8 cellular contexts compared by ENCODE assay signal in the genomic region with DNA sequence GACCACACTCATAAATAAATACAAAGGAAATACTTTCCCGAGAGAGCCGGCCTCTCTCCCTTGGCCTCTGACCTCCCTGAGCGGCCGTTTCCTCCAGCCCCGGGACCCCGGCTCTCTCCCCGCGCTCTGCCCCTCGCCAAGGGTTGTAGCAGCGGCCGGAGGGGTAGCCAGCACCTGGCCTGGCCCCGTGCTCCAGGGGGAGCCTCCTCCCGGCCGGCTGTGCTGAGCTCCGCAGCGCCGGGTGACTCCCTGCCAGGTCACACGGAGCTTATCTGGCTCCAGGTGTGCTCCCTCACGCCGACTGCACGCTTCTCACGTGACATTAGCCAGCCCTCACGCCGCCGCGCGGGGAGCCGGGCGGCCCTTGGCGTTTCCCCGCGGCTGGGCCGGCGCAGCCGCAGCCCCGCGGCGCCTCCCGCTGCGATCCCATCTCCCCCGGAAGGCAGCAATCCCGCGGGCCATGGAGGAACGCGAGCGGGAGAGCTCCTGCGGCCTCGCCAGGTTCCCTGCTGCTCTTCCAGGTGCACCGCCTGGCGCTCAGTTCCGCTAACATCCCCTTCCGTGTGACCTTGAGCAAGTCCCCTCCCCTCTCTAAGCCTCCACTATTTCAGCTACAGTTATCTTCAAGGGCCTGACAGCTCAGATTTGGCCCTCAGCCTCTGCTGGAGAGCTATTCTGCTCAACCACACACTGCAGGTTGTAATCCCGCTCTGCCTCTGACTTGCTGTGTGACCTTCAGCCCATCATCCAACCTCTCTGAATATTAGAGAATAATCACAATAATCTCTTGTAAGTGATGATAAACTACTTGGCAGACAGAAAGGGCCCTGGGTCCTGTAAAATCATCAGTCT. TPM values are rescaled to one million over a fixed set of nuclear protein-coding genes. Genes with fewer than 3 reads are reported as not detected.
DNase-seq lines count a peak whose midpoint lies in the region; ATAC-seq and TF ChIP-seq lines count a peak whose summit lies in the region.

No MANE protein-coding gene starts in this region.

- WGBS in endodermal cell (ENCODE audit: insufficient coverage in 1 of 2, insufficient read length in 1 of 2), 2 experiments, result 6 to 16% methylated on average over 8 to 53 of the region's 53 CpGs

- peaks cover 9% of the 10 kb centered on the region for H3K4me1 ChIP-seq in endodermal cell (ENCODE audit: control insufficient read depth, insufficient read depth, low read length)
- H3K4me1 ChIP-seq in mucosa of rectum (ENCODE audit: control insufficient read depth in 2 of 2, insufficient read depth in 2 of 2, low read length in 2 of 2), result peaks cover 43 to 47% of the 10 kb centered on the region in 2 donors

- H3K4me3 Mint-ChIP-seq in activated CD8-positive, alpha-beta T cell treated with anti-CD3 and anti-CD28 coated beads, Interleukin-2, amount 10 ng/mL, durations not matched to agents 7 days and 5 days, result peak overlapping the region; percentile 76
- H3K4me3 Mint-ChIP-seq in endodermal cell, result peak overlapping the region; percentile 72
- H3K4me3 Mint-ChIP-seq in stimulated activated naive CD8-positive, alpha-beta T cell treated with anti-CD3 and anti-CD28 coated beads, Interleukin-15, Interleukin-2, amounts not matched to agents 100 ng/mL and 50 ng/mL, for 24 hours, result peak overlapping the region; percentile 80

- POLR2A ChIA-PET in activated CD8-positive, alpha-beta T cell treated with anti-CD3 and anti-CD28 coated beads, Interleukin-2, amount 10 ng/mL, durations not matched to agents 7 days and 5 days (lab: Charles Lee), result interaction anchor here (0.8 to 2.9 kb wide), 7 partner anchors 17 to 117 kb away, joined by 3 to 12 read pairs (median 5); a partner anchor contains a TSS

- no peaks in the 10 kb centered on the region for H3K9me3 ChIP-seq in endodermal cell (ENCODE audit: control insufficient read depth, low read length)
- no peaks in the 10 kb centered on the region for H3K9me3 ChIP-seq in mucosa of rectum (ENCODE audit: control insufficient read depth in 2 of 2, low read length in 2 of 2)

- DNase-seq in DMS53 (lab: John Stamatoyannopoulos, UW) (peak; percentile 93), NCI-H69 (lab: John Stamatoyannopoulos, UW) (peak; percentile 95), endodermal cell (peak; percentile 91), midbrain (lab: John Stamatoyannopoulos, UW) (no peak)
- peak; percentile 51 for DNase-seq in activated CD8-positive, alpha-beta T cell treated with anti-CD3 and anti-CD28 coated beads, Interleukin-2, amount 10 ng/mL, durations not matched to agents 7 days and 5 days

- peak overlapping the region; percentile 73 for H3K4me3 ChIP-seq in endodermal cell (ENCODE audit: low read length)
- H3K4me3 ChIP-seq in mucosa of rectum (ENCODE audit: low read length in 2 of 2), result peak overlapping the region; percentile 64 to 68

- no peak for TF ChIP-seq CTCF in endodermal cell (conservative IDR thresholded peaks at IDR 0.05)

- peak; percentile 57 for ATAC-seq in HG03045 (IDR thresholded peaks at IDR 0.05; ENCODE audit: unreplicated experiment)
- peak; percentile 46 for ATAC-seq in activated CD8-positive, alpha-beta T cell treated with anti-CD3 and anti-CD28 coated beads, Interleukin-2, amount 10 ng/mL, durations not matched to agents 7 days and 5 days

- peaks cover 38% of the 10 kb centered on the region for H3K4me1 Mint-ChIP-seq in activated CD8-positive, alpha-beta T cell treated with anti-CD3 and anti-CD28 coated beads, Interleukin-2, amount 10 ng/mL, durations not matched to agents 7 days and 5 days (ENCODE audit: low read depth)
- peaks cover 29% of the 10 kb centered on the region for H3K4me1 Mint-ChIP-seq in endodermal cell
- peaks cover 35% of the 10 kb centered on the region for H3K4me1 Mint-ChIP-seq in stimulated activated naive CD8-positive, alpha-beta T cell treated with anti-CD3 and anti-CD28 coated beads, Interleukin-15, Interleukin-2, amounts not matched to agents 100 ng/mL and 50 ng/mL, for 24 hours (ENCODE audit: low read depth)

- H3K9ac ChIP-seq in endodermal cell (ENCODE audit: extremely low read depth, low read length, poor library complexity, severe bottlenecking), result peak overlapping the region; percentile 50
- H3K9ac ChIP-seq in mucosa of rectum (ENCODE audit: low read depth in 1 of 2, low read length in 2 of 2), result peak overlapping the region; percentile 72 to 90

- H3K27me3 Mint-ChIP-seq in activated CD8-positive, alpha-beta T cell treated with anti-CD3 and anti-CD28 coated beads, Interleukin-2, amount 10 ng/mL, durations not matched to agents 7 days and 5 days (ENCODE audit: low read depth), result peaks cover 5% of the 10 kb centered on the region
- peaks cover 13% of the 10 kb centered on the region for H3K27me3 Mint-ChIP-seq in endodermal cell (ENCODE audit: insufficient read depth)
- peaks cover 7% of the 10 kb centered on the region for H3K27me3 Mint-ChIP-seq in stimulated activated naive CD8-positive, alpha-beta T cell treated with anti-CD3 and anti-CD28 coated beads, Interleukin-15, Interleukin-2, amounts not matched to agents 100 ng/mL and 50 ng/mL, for 24 hours

- H3K27ac Mint-ChIP-seq in activated CD8-positive, alpha-beta T cell treated with anti-CD3 and anti-CD28 coated beads, Interleukin-2, amount 10 ng/mL, durations not matched to agents 7 days and 5 days, result peak overlapping the region; percentile 83
- peak overlapping the region; percentile 93 for H3K27ac Mint-ChIP-seq in endodermal cell
- H3K27ac Mint-ChIP-seq in stimulated activated naive CD8-positive, alpha-beta T cell treated with anti-CD3 and anti-CD28 coated beads, Interleukin-15, Interleukin-2, amounts not matched to agents 100 ng/mL and 50 ng/mL, for 24 hours, result peak overlapping the region; percentile 89

- H3K27ac ChIP-seq in endodermal cell (ENCODE audit: low read depth, low read length) (peak overlapping the region; percentile 42), mucosa of rectum (ENCODE audit: low read depth in 2 of 2, low read length in 2 of 2) (peak overlapping the region; percentile 94 to 97)

- CTCF ChIA-PET in activated CD8-positive, alpha-beta T cell treated with anti-CD3 and anti-CD28 coated beads, Interleukin-2, amount 10 ng/mL, durations not matched to agents 7 days and 5 days (lab: Charles Lee), result interaction anchor here (0.6 to 12.4 kb wide), 17 partner anchors 10 to 223 kb away, joined by 3 to 342 read pairs (median 4); no protein-coding TSS in a partner anchor

- H3K27me3 ChIP-seq in endodermal cell (ENCODE audit: control insufficient read depth, insufficient read depth, low read length, poor library complexity, severe bottlenecking), result peaks cover 11% of the 10 kb centered on the region
- H3K27me3 ChIP-seq in mucosa of rectum (ENCODE audit: control insufficient read depth in 2 of 2, insufficient read depth in 2 of 2, low read length in 2 of 2), result no peaks in the 10 kb centered on the region

- H3K36me3 ChIP-seq in endodermal cell (ENCODE audit: control insufficient read depth, insufficient read depth, low read length) (no peaks in the 10 kb centered on the region), mucosa of rectum (ENCODE audit: control insufficient read depth in 2 of 2, insufficient read depth in 2 of 2, low read length in 2 of 2) (no peaks in the 10 kb centered on the region)

- H3K36me3 Mint-ChIP-seq in activated CD8-positive, alpha-beta T cell treated with anti-CD3 and anti-CD28 coated beads, Interleukin-2, amount 10 ng/mL, durations not matched to agents 7 days and 5 days (ENCODE audit: low read depth), result no peaks in the 10 kb centered on the region
- H3K36me3 Mint-ChIP-seq in endodermal cell (ENCODE audit: low read depth), result no peaks in the 10 kb centered on the region
- H3K36me3 Mint-ChIP-seq in stimulated activated naive CD8-positive, alpha-beta T cell treated with anti-CD3 and anti-CD28 coated beads, Interleukin-15, Interleukin-2, amounts not matched to agents 100 ng/mL and 50 ng/mL, for 24 hours (ENCODE audit: low read depth), result no peaks in the 10 kb centered on the region

- H3K9me3 Mint-ChIP-seq in activated CD8-positive, alpha-beta T cell treated with anti-CD3 and anti-CD28 coated beads, Interleukin-2, amount 10 ng/mL, durations not matched to agents 7 days and 5 days (ENCODE audit: insufficient read depth), result no peaks in the 10 kb centered on the region
- no peaks in the 10 kb centered on the region for H3K9me3 Mint-ChIP-seq in endodermal cell
- H3K9me3 Mint-ChIP-seq in stimulated activated naive CD8-positive, alpha-beta T cell treated with anti-CD3 and anti-CD28 coated beads, Interleukin-15, Interleukin-2, amounts not matched to agents 100 ng/mL and 50 ng/mL, for 24 hours, result no peaks in the 10 kb centered on the region

RNA-seq across cellular contexts. Expression of a gene that starts 3.5 kb away (rescaled TPM):
- total RNA-seq in activated CD8-positive, alpha-beta T cell treated with anti-CD3 and anti-CD28 coated beads, Interleukin-2, amount 10 ng/mL, durations not matched to agents 7 days and 5 days, result 10 to 100 TPM; 53.4 to 53.8 TPM
- 10 to 100 TPM; 43.8 to 56.7 TPM for total RNA-seq in endodermal cell
- polyA plus RNA-seq in endodermal cell (2013, experiment 1 of 2), result 30.0 TPM
- 37.8 TPM for polyA plus RNA-seq in endodermal cell (2013, experiment 2 of 2)
